Comparison of ENCODE assay signal across 9 cellular contexts in the genomic region with DNA sequence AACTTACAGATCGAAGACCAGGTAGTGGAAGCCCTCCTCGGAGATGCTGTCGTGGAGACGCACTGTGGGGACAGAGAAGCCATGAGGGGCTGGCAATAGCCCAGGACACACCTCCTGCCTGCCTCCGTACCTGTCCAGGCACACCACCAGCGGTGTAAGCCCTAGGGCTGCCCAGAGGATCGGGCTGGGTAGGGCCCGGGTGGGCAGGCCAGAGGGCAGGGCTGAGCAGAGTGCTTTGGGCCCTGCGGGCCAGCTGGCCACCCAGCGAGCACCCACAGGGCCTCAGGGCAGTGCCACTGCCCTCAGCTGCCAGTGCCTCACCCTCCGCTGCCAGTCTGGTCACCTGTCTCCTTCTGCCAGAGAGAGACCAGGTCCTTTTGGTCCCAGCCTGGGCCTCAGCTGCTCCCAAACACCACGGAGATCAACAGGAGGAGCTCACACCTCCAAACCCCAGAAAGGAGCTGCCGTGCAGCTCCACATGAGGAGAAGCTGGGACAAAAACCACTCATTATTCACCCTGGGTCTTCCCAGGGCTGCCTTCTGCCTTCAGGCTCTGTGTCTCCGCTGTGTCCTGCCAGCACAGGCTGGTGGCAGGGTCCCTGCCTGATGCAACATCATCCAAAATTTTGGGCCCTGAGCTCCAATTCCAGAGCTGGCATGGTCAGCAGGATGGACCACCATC. TPM values are rescaled to one million over a fixed set of nuclear protein-coding genes. Genes with fewer than 3 reads are reported as not detected.
DNase-seq lines count a peak whose midpoint lies in the region; ATAC-seq and TF ChIP-seq lines count a peak whose summit lies in the region.
"Had no signal": no experiment of that assay in that cellular context is flagged by ENCODE, and none has a peak within 500 bp of the region (broad histone marks: within the 10 kb centered on the region; RNA-seq: fewer than 3 reads in every experiment).

No MANE protein-coding gene starts in this region.

- ATAC-seq in right cardiac atrium (peak; percentile 0 to 2), HG02588 (IDR thresholded peaks at IDR 0.05; ENCODE audit: unreplicated experiment) (no peak)
- ATAC-seq in stimulated activated memory B cell treated with anti-CD40 and anti-IgM and Interleukin-4, amounts not matched to agents 10 μg/mL and 1 μg/mL and 100 μg/mL, for 72 hours, result no peak
- no peak for ATAC-seq in activated CD4-positive, CD25-positive, alpha-beta regulatory T cell treated with anti-CD3 and anti-CD28 coated beads, Interleukin-2, amount 50 U/mL, for 24 hours

- H3K36me3 ChIP-seq in adipocyte (ENCODE audit: control insufficient read depth, insufficient read depth, low read length, severe bottlenecking), result no peaks in the 10 kb centered on the region

- H3K4me3 ChIP-seq in adipocyte (ENCODE audit: low read length), result peak overlapping the region; percentile 13
- no peak overlapping the region for H3K4me3 ChIP-seq in right cardiac atrium (ENCODE audit: low read length)

- H3K9me3 Mint-ChIP-seq in stimulated activated memory B cell treated with anti-CD40 and anti-IgM and Interleukin-4, amounts not matched to agents 10 μg/mL and 1 μg/mL and 100 μg/mL, for 72 hours, result peaks cover 4% of the 10 kb centered on the region

- H3K9ac ChIP-seq in adipocyte (ENCODE audit: low read length), result peak overlapping the region; percentile 72

- DNase-seq in RWPE1 (ENCODE audit: low spot score), result no peak
- no peak for DNase-seq in adipocyte (ENCODE audit: low read depth)
- peak in 1 of 3 donors; percentile 52 for DNase-seq in right cardiac atrium
- no peak for DNase-seq in NCI-H524 treated with DMSO at 0.1 percent for 48 hours (lab: John Stamatoyannopoulos, UW)
- DNase-seq in NCI-H226, result no peak

- H3K27ac ChIP-seq in RWPE1 (peak overlapping the region; percentile 95), right cardiac atrium (ENCODE audit: low read length) (peak overlapping the region; percentile 76)
- H3K27ac ChIP-seq: foreskin keratinocyte had no signal

- intact Hi-C loops in right cardiac atrium (cut with DNase I), result loop anchor here in 1 of 4 donors (5.0 kb wide), 1 partner anchor 33 kb away; no protein-coding TSS in a partner anchor

- CTCF ChIA-PET in RWPE1 (lab: Yijun Ruan, JAX), result interaction anchor here (1.0 to 2.1 kb wide), 7 partner anchors 10 to 58 kb away, joined by 3 to 10 read pairs (median 4); no protein-coding TSS in a partner anchor

- peak overlapping the region; percentile 71 for H3K27ac Mint-ChIP-seq in stimulated activated memory B cell treated with anti-CD40 and anti-IgM and Interleukin-4, amounts not matched to agents 10 μg/mL and 1 μg/mL and 100 μg/mL, for 72 hours

- H3K4me3 Mint-ChIP-seq in stimulated activated memory B cell treated with anti-CD40 and anti-IgM and Interleukin-4, amounts not matched to agents 10 μg/mL and 1 μg/mL and 100 μg/mL, for 72 hours, result no peak overlapping the region

- POLR2A ChIA-PET in RWPE1 (lab: Yijun Ruan, JAX; ENCODE audit: low non-redundant PET), result no interaction called here

- H3K27me3 ChIP-seq in adipocyte (replicated peaks; ENCODE audit: control insufficient read depth, insufficient read depth, low read length), result peaks cover 4% of the 10 kb centered on the region
- H3K27me3 ChIP-seq in right cardiac atrium (ENCODE audit: control insufficient read depth, insufficient read depth), result no peaks in the 10 kb centered on the region
- H3K27me3 ChIP-seq: foreskin keratinocyte had no signal

- no peaks in the 10 kb centered on the region for H3K36me3 Mint-ChIP-seq in stimulated activated memory B cell treated with anti-CD40 and anti-IgM and Interleukin-4, amounts not matched to agents 10 μg/mL and 1 μg/mL and 100 μg/mL, for 72 hours

- H3K4me1 ChIP-seq in adipocyte (ENCODE audit: control insufficient read depth, insufficient read depth, low read length) (peaks cover 30% of the 10 kb centered on the region), right cardiac atrium (ENCODE audit: control insufficient read depth, insufficient read depth, low read length) (peaks cover 27% of the 10 kb centered on the region)

- peaks cover 41% of the 10 kb centered on the region for H3K4me1 Mint-ChIP-seq in stimulated activated memory B cell treated with anti-CD40 and anti-IgM and Interleukin-4, amounts not matched to agents 10 μg/mL and 1 μg/mL and 100 μg/mL, for 72 hours

- 71% methylated on average over 14 of the region's 14 CpGs for WGBS in right cardiac atrium

- H3K9me3 ChIP-seq in adipocyte (ENCODE audit: control insufficient read depth, low read length) (no peaks in the 10 kb centered on the region), right cardiac atrium (ENCODE audit: control insufficient read depth, low read length) (no peaks in the 10 kb centered on the region)

- H3K27me3 Mint-ChIP-seq in stimulated activated memory B cell treated with anti-CD40 and anti-IgM and Interleukin-4, amounts not matched to agents 10 μg/mL and 1 μg/mL and 100 μg/mL, for 72 hours, result peaks cover 19% of the 10 kb centered on the region

- no peak for TF ChIP-seq CTCF in RWPE1 (conservative IDR thresholded peaks at IDR 0.05; ENCODE audit: low read depth)

RNA-seq across cellular contexts. Expression of a gene that starts 58.2 kb away (rescaled TPM):
- total RNA-seq in right cardiac atrium, result 10 to 100 TPM; 48.1 to 63.4 (median 52.2) TPM
- polyA plus RNA-seq in right cardiac atrium, result 38.8 TPM

Comparison
In these comparisons a context has a peak if more than half of its experiments do, and no peak if none do; other contexts are left out.
1. ATAC-seq: peak in right cardiac atrium (2 of 2); none in stimulated activated memory B cell treated with anti-CD40 and anti-IgM and Interleukin-4, amounts not matched to agents 10 μg/mL and 1 μg/mL and 100 μg/mL, for 72 hours (single experiment), activated CD4-positive, CD25-positive, alpha-beta regulatory T cell treated with anti-CD3 and anti-CD28 coated beads, Interleukin-2, amount 50 U/mL, for 24 hours (0 of 2) and HG02588 (single experiment).